26 cellular contexts compared by ENCODE assay signal in the genomic region with DNA sequence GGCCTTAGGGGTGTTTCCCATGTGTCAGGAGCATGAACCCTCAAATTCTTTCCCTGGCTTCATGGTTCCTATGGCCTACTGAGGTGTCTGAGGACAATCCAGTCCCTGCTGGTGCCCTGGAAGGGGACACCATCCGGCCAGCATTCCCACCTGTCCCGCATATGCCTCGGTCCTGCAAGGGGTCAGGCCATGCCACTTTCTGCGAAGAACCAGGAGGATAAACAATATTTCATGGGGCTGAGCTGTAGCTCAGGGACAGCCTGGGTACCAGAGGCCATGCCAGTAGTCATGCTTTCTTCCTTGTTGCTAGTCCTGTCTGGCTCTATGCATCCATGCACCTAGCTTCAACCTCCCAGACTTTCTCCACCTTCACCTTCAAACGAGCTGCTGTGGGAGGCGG.
"Had no signal": no experiment of that assay in that cellular context is flagged by ENCODE, and none has a peak within 500 bp of the region (broad histone marks: within the 10 kb centered on the region; RNA-seq: fewer than 3 reads in every experiment).

No MANE protein-coding gene starts in this region.

- H3K27ac ChIP-seq: ascending aorta, breast epithelium, cardiac muscle cell, colonic mucosa, epithelial cell of prostate had no signal

- H3K4me1 ChIP-seq: breast epithelium, colonic mucosa had no signal

- H3K36me3 ChIP-seq: ascending aorta, breast epithelium, cardiac muscle cell, colonic mucosa had no signal

- H3K4me3 ChIP-seq: ascending aorta, breast epithelium, cardiac muscle cell, colonic mucosa had no signal

- DNase-seq: activated CD4-positive, alpha-beta memory T cell treated with anti-CD3 and anti-CD28 coated beads for 36 hours; activated CD4-positive, alpha-beta T cell treated with anti-CD3 and anti-CD28 coated beads for 1 hour; activated CD4-positive, alpha-beta T cell treated with anti-CD3 and anti-CD28 coated beads for 4 hours; activated CD4-positive, alpha-beta T cell treated with anti-CD3 and anti-CD28 coated beads, Interleukin-2, amount 50 U/mL, for 1 hour; activated gamma-delta T cell; activated naive CD4-positive, alpha-beta T cell; activated naive CD4-positive, alpha-beta T cell treated with anti-CD3 and anti-CD28 coated beads, Interleukin-2, amount 10 ng/mL, durations not matched to agents 7 days and 5 days; activated naive CD8-positive, alpha-beta T cell treated with anti-CD3 and anti-CD28 coated beads, Interleukin-2, amount 10 ng/mL, durations not matched to agents 7 days and 5 days; activated T-cell treated with anti-CD3 and anti-CD28 coated beads, Interleukin-2, amount 50 U/mL, for 1 hour; activated T-cell treated with anti-CD3 and anti-CD28 coated beads, Interleukin-2, amount 50 U/mL, for 48 hours; central memory CD4-positive, alpha-beta T cell; cerebellar nuclear complex; colonic mucosa; effector CD8-positive, alpha-beta T cell; foreskin fibroblast; SW 1271; T-cell; T-helper 2 cell had no signal

- H3K27me3 Mint-ChIP-seq: activated CD4-positive, alpha-beta memory T cell treated with anti-CD3 and anti-CD28 coated beads for 36 hours; activated naive CD4-positive, alpha-beta T cell treated with anti-CD3 and anti-CD28 coated beads, Interleukin-2, amount 10 ng/mL, durations not matched to agents 7 days and 5 days; activated naive CD8-positive, alpha-beta T cell treated with anti-CD3 and anti-CD28 coated beads, Interleukin-2, amount 10 ng/mL, durations not matched to agents 7 days and 5 days; T-cell had no signal

- H3K36me3 Mint-ChIP-seq: T-cell had no signal

- ATAC-seq: activated naive CD4-positive, alpha-beta T cell treated with anti-CD3 and anti-CD28 coated beads, Interleukin-2, amount 50 U/mL, for 72 hours; T-cell; WTC11 had no signal

- H3K4me3 Mint-ChIP-seq: activated CD4-positive, alpha-beta memory T cell treated with anti-CD3 and anti-CD28 coated beads for 36 hours; activated naive CD4-positive, alpha-beta T cell treated with anti-CD3 and anti-CD28 coated beads, Interleukin-2, amount 10 ng/mL, durations not matched to agents 7 days and 5 days; activated naive CD8-positive, alpha-beta T cell treated with anti-CD3 and anti-CD28 coated beads, Interleukin-2, amount 10 ng/mL, durations not matched to agents 7 days and 5 days; activated T-helper 1 cell treated with anti-CD3 and anti-CD28 coated beads, Interleukin-12 subunit alpha, Interleukin-12 subunit beta, Interleukin-2, Interleukin-4 antibody, amounts not matched to agents 30 ng/mL and 10 ng/mL and 1 ng/mL, durations not matched to agents 14 hours and 24 hours and 36 hours; brain; T-cell; WTC11 had no signal

- H3K9me3 ChIP-seq: ascending aorta, breast epithelium, colonic mucosa had no signal

- H3K27ac Mint-ChIP-seq: activated CD4-positive, alpha-beta memory T cell treated with anti-CD3 and anti-CD28 coated beads for 36 hours; activated naive CD4-positive, alpha-beta T cell treated with anti-CD3 and anti-CD28 coated beads, Interleukin-2, amount 10 ng/mL, durations not matched to agents 7 days and 5 days; brain; T-cell; WTC11 had no signal

- H3K27me3 ChIP-seq: ascending aorta, breast epithelium, cardiac muscle cell, colonic mucosa had no signal
